In genomic region chr1:226100436-226101347, GRCh38 we compare ENCODE assay signal across 9 cellular contexts. TPM values are rescaled to one million over a fixed set of nuclear protein-coding genes. Genes with fewer than 3 reads are reported as not detected.
DNase-seq lines count a peak whose midpoint lies in the region; ATAC-seq, FAIRE-seq and TF ChIP-seq lines count a peak whose summit lies in the region.
"Had no signal": no experiment of that assay in that cellular context is flagged by ENCODE, and none has a peak within 500 bp of the region (broad histone marks: within the 10 kb centered on the region; RNA-seq: fewer than 3 reads in every experiment).

No MANE protein-coding gene starts in this region.

- peak; percentile 54 for DNase-seq in ELF-1 (ENCODE audit: low read depth, low spot score)
- DNase-seq in Kasumi-1 (lab: John Stamatoyannopoulos, UW) = peak; percentile 37 to 51
- DNase-seq in activated T-helper 9 cell treated with anti-CD3 and anti-CD28 coated beads, Interleukin-2, amount 50 U/mL, for 16 hours (ENCODE audit: low read depth) = peak; percentile 19
- DNase-seq in germinal center (ENCODE audit: low spot score) = peak; percentile 74
- peak; percentile 37 to 81 (median 54) for DNase-seq in pancreas

- 7 to 10% methylated on average over 32 of the region's 32 CpGs for WGBS in pancreas, 2 donors

- ATAC-seq in pancreas (peak; percentile 70 to 86 (median 82)), HG02973 (IDR thresholded peaks at IDR 0.05; ENCODE audit: unreplicated experiment) (no peak), GM19467 (IDR thresholded peaks at IDR 0.05; ENCODE audit: unreplicated experiment) (no peak), HG02759 (IDR thresholded peaks at IDR 0.05; ENCODE audit: unreplicated experiment) (no peak)

- no peaks in the 10 kb centered on the region for H3K9me3 ChIP-seq in pancreas
- H3K9me3 ChIP-seq: SJSA1 had no signal

- H3K4me1 ChIP-seq in pancreas = no peaks in the 10 kb centered on the region

- FAIRE-seq in pancreas (lab: Jason Lieb, UNC) = no peak

- H3K4me3 ChIP-seq in pancreas = peak overlapping the region; percentile 10 to 49 (median 20)
- H3K4me3 ChIP-seq: SJSA1 had no signal

- H3K27me3 ChIP-seq in pancreas = no peaks in the 10 kb centered on the region
- H3K27me3 ChIP-seq: SJSA1 had no signal

- TF ChIP-seq CTCF in pancreas (IDR thresholded peaks at IDR 0.05) = no peak

- intact Hi-C loops in pancreas (cut with DNase I) = no loop called here

- H3K36me3 ChIP-seq in pancreas = no peaks in the 10 kb centered on the region
- H3K36me3 ChIP-seq: SJSA1 had no signal

- no peak overlapping the region for H3K27ac ChIP-seq in pancreas
- H3K27ac ChIP-seq: SJSA1 had no signal

RNA-seq across cellular contexts. Expression of gene H3-3A, which starts 38.2 kb away (rescaled TPM):
- 100 to 1,000 TPM; 122 to 302 (median 193) TPM for total RNA-seq in pancreas
- polyA plus RNA-seq in pancreas = 100 to 1,000 TPM; 329 to 427 TPM

Comparison
In these comparisons a context has a peak if more than half of its experiments do, and no peak if none do; other contexts are left out.
1. DNase-seq: peak in every context shown above with its lines; median percentile 74 in germinal center; 54 in ELF-1; 54 in pancreas; 44 in Kasumi-1; 19 in activated T-helper 9 cell treated with anti-CD3 and anti-CD28 coated beads, Interleukin-2, amount 50 U/mL, for 16 hours.
2. ATAC-seq: peak in pancreas (4 of 4); none in HG02973 (single experiment), GM19467 (single experiment) and HG02759 (single experiment).